ENCODE assay signal across 1 cellular context in the genomic region with DNA sequence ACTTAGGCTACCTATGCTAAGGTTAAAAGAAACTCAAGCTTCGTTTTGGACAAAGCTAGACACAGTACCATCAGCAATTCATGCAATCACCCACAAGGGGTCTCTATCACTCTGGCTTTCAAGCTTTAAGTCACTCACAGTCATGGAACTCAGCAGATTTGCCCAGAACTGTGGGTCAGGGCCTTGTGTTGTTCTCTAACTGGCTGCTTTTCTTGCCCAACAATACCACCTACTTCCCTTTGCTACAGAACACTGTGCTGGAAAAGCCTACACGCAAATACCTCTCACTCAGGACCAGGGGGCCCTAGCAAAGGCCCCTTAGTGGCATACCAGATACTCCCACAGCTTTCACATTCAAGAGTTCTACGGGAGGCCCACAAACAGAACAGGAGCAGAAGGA.
TF ChIP-seq lines count a peak whose summit lies in the region.

No MANE protein-coding gene starts in this region.

TF ChIP-seq in HCT116, 20 proteins besides CTCF, POLR2A, EP300 and RAD21 (continued from another document):
- TF ChIP-seq, protein P1, sequence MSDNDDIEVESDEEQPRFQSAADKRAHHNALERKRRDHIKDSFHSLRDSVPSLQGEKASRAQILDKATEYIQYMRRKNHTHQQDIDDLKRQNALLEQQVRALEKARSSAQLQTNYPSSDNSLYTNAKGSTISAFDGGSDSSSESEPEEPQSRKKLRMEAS (IDR thresholded peaks at IDR 0.05): no peak
